17 cellular contexts compared by ENCODE assay signal in the genomic region with DNA sequence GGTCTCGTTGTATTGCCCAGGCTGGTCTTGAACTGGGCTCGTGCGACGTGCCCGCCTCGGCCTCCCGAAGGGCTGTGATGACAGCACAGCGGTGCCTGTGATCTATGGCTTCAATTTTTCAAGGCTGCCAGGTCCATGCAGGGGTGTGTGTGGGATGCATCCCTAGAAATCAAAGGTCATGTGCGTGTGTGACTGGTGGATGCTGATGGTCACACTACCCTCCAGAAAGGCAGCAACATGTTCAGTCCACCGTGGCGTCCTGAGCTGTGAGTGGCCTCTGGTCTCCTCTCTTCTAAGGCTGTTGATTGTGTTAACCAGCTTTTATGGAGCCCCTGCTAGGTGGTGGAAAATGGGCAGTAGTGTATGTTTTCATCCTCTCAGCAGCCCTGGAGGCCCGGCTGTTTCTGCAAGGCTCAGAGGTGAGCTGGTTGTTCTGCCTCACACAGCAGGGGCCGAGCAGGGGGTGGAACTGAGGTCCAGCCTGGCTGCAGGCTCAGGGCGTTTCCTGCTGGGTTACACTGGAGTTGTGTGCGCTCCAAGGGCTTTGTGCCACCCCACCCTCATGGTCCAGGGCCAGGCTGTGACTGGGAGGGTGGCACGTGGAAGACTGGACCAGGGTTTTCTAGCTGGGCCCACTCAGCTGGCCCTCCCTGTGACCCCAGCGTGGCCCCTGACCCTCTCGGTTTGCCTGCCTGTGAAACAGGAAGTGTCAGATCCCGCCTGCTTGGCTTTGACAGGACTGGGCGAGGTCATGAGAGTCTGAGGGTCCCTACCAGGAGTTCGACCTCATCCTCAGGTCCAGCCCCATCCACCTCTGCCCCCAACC. TPM values are rescaled to one million over a fixed set of nuclear protein-coding genes. Genes with fewer than 3 reads are reported as not detected.
DNase-seq lines count a peak whose midpoint lies in the region; ATAC-seq and TF ChIP-seq lines count a peak whose summit lies in the region.
"Had no signal": no experiment of that assay in that cellular context is flagged by ENCODE, and none has a peak within 500 bp of the region (broad histone marks: within the 10 kb centered on the region; RNA-seq: fewer than 3 reads in every experiment).

No MANE protein-coding gene starts in this region.

- no peaks in the 10 kb centered on the region for H3K27me3 Mint-ChIP-seq in stimulated activated naive CD8-positive, alpha-beta T cell treated with anti-CD3 and anti-CD28 coated beads, Interleukin-15, amount 100 ng/mL, for 72 hours
- H3K27me3 Mint-ChIP-seq in natural killer cell (ENCODE audit: low read depth in 2 of 2) = peaks cover 0 to 6% of the 10 kb centered on the region in 2 donors

- H4K20me1 ChIP-seq in OCI-LY1 (ENCODE audit: insufficient read depth, low read length) = no peaks in the 10 kb centered on the region

- H3K4me2 ChIP-seq in OCI-LY1 (ENCODE audit: low read length) = peak overlapping the region; percentile 59
- H3K4me2 ChIP-seq: smooth muscle cell had no signal

- peak; percentile 66 to 79 (median 78) for DNase-seq in mucosa of descending colon
- DNase-seq in stimulated activated naive CD8-positive, alpha-beta T cell treated with anti-CD3 and anti-CD28 coated beads, Interleukin-15, amount 100 ng/mL, for 72 hours = no peak
- DNase-seq in natural killer cell = no peak
- no peak for DNase-seq in middle frontal gyrus (ENCODE audit: extremely low spot score, low spot score)
- DNase-seq: activated naive CD8-positive, alpha-beta T cell treated with anti-CD3 and anti-CD28 coated beads, Interleukin-2, amount 50 U/mL, for 24 hours; caudate nucleus; DMS 273 treated with DMSO at 0.1 percent for 48 hours; gastrocnemius medialis; immature natural killer cell; mesendoderm; pancreas had no signal

- CTCF ChIA-PET in HEK293 (lab: Yijun Ruan, JAX) = interaction anchor here (0.6 kb wide), 3 partner anchors 8 to 1212 kb away, joined by 3 read pairs; no protein-coding TSS in a partner anchor

- H3K36me3 Mint-ChIP-seq in natural killer cell = no peaks in the 10 kb centered on the region
- H3K36me3 Mint-ChIP-seq: immature natural killer cell had no signal

- no peak for TF ChIP-seq CTCF in C4-2B (conservative IDR thresholded peaks at IDR 0.05)
- no peak for TF ChIP-seq CTCF in HEK293 (tag by site-specific recombination; IDR thresholded peaks at IDR 0.05)
- no peak for TF ChIP-seq CTCF in OCI-LY1 (IDR thresholded peaks at IDR 0.05; ENCODE audit: low read length)
- no peak for TF ChIP-seq CTCF in mucosa of descending colon (IDR thresholded peaks at IDR 0.05)
- TF ChIP-seq CTCF in natural killer cell (IDR thresholded peaks at IDR 0.05) = no peak

- no peak overlapping the region for H2AFZ ChIP-seq in OCI-LY1 (ENCODE audit: low read length)

- H3K9ac ChIP-seq in OCI-LY1 (ENCODE audit: low read length) = peak overlapping the region; percentile 54

- H3K9me3 Mint-ChIP-seq in stimulated activated naive CD8-positive, alpha-beta T cell treated with anti-CD3 and anti-CD28 coated beads, Interleukin-15, amount 100 ng/mL, for 72 hours = no peaks in the 10 kb centered on the region
- no peaks in the 10 kb centered on the region for H3K9me3 Mint-ChIP-seq in natural killer cell
- H3K9me3 Mint-ChIP-seq: activated naive CD8-positive, alpha-beta T cell treated with anti-CD3 and anti-CD28 coated beads, Interleukin-2, amount 50 U/mL, for 24 hours; immature natural killer cell; stimulated activated naive CD8-positive, alpha-beta T cell treated with anti-CD3 and anti-CD28 coated beads, Interleukin-15, Interleukin-2, amounts not matched to agents 100 ng/mL and 50 ng/mL, for 24 hours had no signal

- no peaks in the 10 kb centered on the region for H3K36me3 ChIP-seq in HEK293 (ENCODE audit: control insufficient read depth in 2 of 2, insufficient read depth in 1 of 2, low read length in 2 of 2)
- peaks cover 15% of the 10 kb centered on the region; the same call in 1 of the 2 replicates for H3K36me3 ChIP-seq in OCI-LY1 (ENCODE audit: insufficient read depth, low read length)
- no peaks in the 10 kb centered on the region for H3K36me3 ChIP-seq in mucosa of descending colon (ENCODE audit: low read depth)
- H3K36me3 ChIP-seq: gastrocnemius medialis, pancreas had no signal

- POLR2A ChIA-PET in HEK293 (lab: Yijun Ruan, JAX) = no interaction called here

- no peak overlapping the region for H3K27ac Mint-ChIP-seq in stimulated activated naive CD8-positive, alpha-beta T cell treated with anti-CD3 and anti-CD28 coated beads, Interleukin-15, amount 100 ng/mL, for 72 hours
- H3K27ac Mint-ChIP-seq in natural killer cell = no peak overlapping the region
- H3K27ac Mint-ChIP-seq: activated naive CD8-positive, alpha-beta T cell treated with anti-CD3 and anti-CD28 coated beads, Interleukin-2, amount 50 U/mL, for 24 hours; immature natural killer cell; stimulated activated naive CD8-positive, alpha-beta T cell treated with anti-CD3 and anti-CD28 coated beads, Interleukin-15, Interleukin-2, amounts not matched to agents 100 ng/mL and 50 ng/mL, for 24 hours had no signal

- intact Hi-C loops in mucosa of descending colon (cut with DNase I, micrococcal nuclease) = no loop called here
- intact Hi-C loops in natural killer cell (cut with micrococcal nuclease) = no loop called here

- no peak overlapping the region for H3K4me3 ChIP-seq in HEK293 (ENCODE audit: low read depth, low read length)
- peak overlapping the region; percentile 34 for H3K4me3 ChIP-seq in OCI-LY1 (ENCODE audit: low read depth, low read length, poor library complexity, severe bottlenecking)
- no peak overlapping the region for H3K4me3 ChIP-seq in mucosa of descending colon
- H3K4me3 ChIP-seq: gastrocnemius medialis, pancreas, smooth muscle cell had no signal

- no peaks in the 10 kb centered on the region for H3K27me3 ChIP-seq in OCI-LY1 (ENCODE audit: insufficient read depth, low read length)
- H3K27me3 ChIP-seq: pancreas had no signal

- H3K9me2 ChIP-seq in OCI-LY1 (ENCODE audit: low read depth, low read length) = no peaks in the 10 kb centered on the region

- H3K4me3 Mint-ChIP-seq in stimulated activated naive CD8-positive, alpha-beta T cell treated with anti-CD3 and anti-CD28 coated beads, Interleukin-15, amount 100 ng/mL, for 72 hours = no peak overlapping the region
- H3K4me3 Mint-ChIP-seq in natural killer cell = no peak overlapping the region
- H3K4me3 Mint-ChIP-seq: activated naive CD8-positive, alpha-beta T cell treated with anti-CD3 and anti-CD28 coated beads, Interleukin-2, amount 50 U/mL, for 24 hours; immature natural killer cell; stimulated activated naive CD8-positive, alpha-beta T cell treated with anti-CD3 and anti-CD28 coated beads, Interleukin-15, Interleukin-2, amounts not matched to agents 100 ng/mL and 50 ng/mL, for 24 hours had no signal

- H3K27ac ChIP-seq in C4-2B (peak overlapping the region; percentile 36), HEK293 (ENCODE audit: extremely low read depth, low read depth, low read length) (no peak overlapping the region), OCI-LY1 (ENCODE audit: low read depth, low read length, poor library complexity, severe bottlenecking) (peak overlapping the region; percentile 96)
- H3K27ac ChIP-seq: gastrocnemius medialis, pancreas had no signal

- peaks cover 11% of the 10 kb centered on the region for H3F3A ChIP-seq in OCI-LY1 (ENCODE audit: insufficient read depth, low read length)

- H3K4me1 ChIP-seq in HEK293 (ENCODE audit: control insufficient read depth, insufficient read depth, low read length) (0 out of 2 replicates have a peak, but pooled peaks cover 4% of the 10 kb centered on the region), OCI-LY1 (ENCODE audit: insufficient read depth, low read length, severe bottlenecking) (peaks cover 98% of the 10 kb centered on the region), mucosa of descending colon (ENCODE audit: low read depth) (peaks cover 47% of the 10 kb centered on the region)
- H3K4me1 ChIP-seq: gastrocnemius medialis had no signal

- H3K4me1 Mint-ChIP-seq in stimulated activated naive CD8-positive, alpha-beta T cell treated with anti-CD3 and anti-CD28 coated beads, Interleukin-15, amount 100 ng/mL, for 72 hours = peaks cover 11% of the 10 kb centered on the region
- no peaks in the 10 kb centered on the region for H3K4me1 Mint-ChIP-seq in natural killer cell
- H3K4me1 Mint-ChIP-seq: immature natural killer cell had no signal

- ATAC-seq in mucosa of descending colon (peak; percentile 63), natural killer cell (no peak)
- no peak for ATAC-seq in activated CD4-positive, CD25-positive, alpha-beta regulatory T cell treated with anti-CD3 and anti-CD28 coated beads, Interleukin-2, amount 50 U/mL, for 24 hours
- ATAC-seq in stimulated activated naive CD8-positive, alpha-beta T cell treated with anti-CD3 and anti-CD28 coated beads, Interleukin-15, amount 100 ng/mL, for 72 hours = no peak
- ATAC-seq: activated naive CD8-positive, alpha-beta T cell treated with anti-CD3 and anti-CD28 coated beads, Interleukin-2, amount 50 U/mL, for 24 hours; gastrocnemius medialis; pancreas had no signal

- no peaks in the 10 kb centered on the region for H3K9me3 ChIP-seq in HEK293 (ENCODE audit: control insufficient read depth, insufficient read depth, low read depth, low read length)
- no peaks in the 10 kb centered on the region for H3K9me3 ChIP-seq in OCI-LY1 (ENCODE audit: low read length)
- no peaks in the 10 kb centered on the region for H3K9me3 ChIP-seq in mucosa of descending colon
- H3K9me3 ChIP-seq: gastrocnemius medialis, pancreas had no signal

- peaks cover 32% of the 10 kb centered on the region for H3K79me2 ChIP-seq in OCI-LY1 (ENCODE audit: insufficient read depth, low read length)

TF ChIP-seq in HEK293, 187 proteins besides CTCF, POLR2A, EP300 and RAD21:
- TF ChIP-seq, protein P1, sequence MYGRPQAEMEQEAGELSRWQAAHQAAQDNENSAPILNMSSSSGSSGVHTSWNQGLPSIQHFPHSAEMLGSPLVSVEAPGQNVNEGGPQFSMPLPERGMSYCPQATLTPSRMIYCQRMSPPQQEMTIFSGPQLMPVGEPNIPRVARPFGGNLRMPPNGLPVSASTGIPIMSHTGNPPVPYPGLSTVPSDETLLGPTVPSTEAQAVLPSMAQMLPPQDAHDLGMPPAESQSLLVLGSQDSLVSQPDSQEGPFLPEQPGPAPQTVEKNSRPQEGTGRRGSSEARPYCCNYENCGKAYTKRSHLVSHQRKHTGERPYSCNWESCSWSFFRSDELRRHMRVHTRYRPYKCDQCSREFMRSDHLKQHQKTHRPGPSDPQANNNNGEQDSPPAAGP (tag by site-specific recombination; IDR thresholded peaks at IDR 0.05) = 0 out of 2 replicates have a peak, but pooled peaks have one; percentile 28
- TF ChIP-seq ZIC2 (tag by site-specific recombination; IDR thresholded peaks at IDR 0.05) (peak; percentile 97), ZNF510 (tag by site-specific recombination; IDR thresholded peaks at IDR 0.05; ENCODE audit: insufficient replicate concordance) (no peak)

RNA-seq across cellular contexts. Expression of a gene that starts 7.7 kb away (rescaled TPM):
- total RNA-seq in mucosa of descending colon (10 to 100 TPM in 2 of 3 donors, 1 to 10 TPM in 1; 8.4 to 28.3 (median 20.6) TPM), natural killer cell (1 to 10 TPM in 1 of 3 donors, under 1 TPM in 1, not detected in 1; 0.28 to 1.2 TPM)
- total RNA-seq: gastrocnemius medialis had no signal

RNA-seq across cellular contexts. Expression of a gene that starts 25.0 kb away (rescaled TPM):
- total RNA-seq in mucosa of descending colon (10 to 100 TPM; 16.1 to 18.8 (median 17.0) TPM), natural killer cell (10 to 100 TPM in 1 of 3 donors, 1 to 10 TPM in 2; 6.5 to 12.4 (median 9.3) TPM)

RNA-seq across cellular contexts. Expression of a gene that starts 29.0 kb away (rescaled TPM):
- total RNA-seq in mucosa of descending colon (1 to 10 TPM; 2.0 to 5.7 (median 3.4) TPM), natural killer cell (1 to 10 TPM; 4.4 to 6.5 (median 6.0) TPM)

RNA-seq across cellular contexts. Expression of a gene that starts 33.1 kb away (rescaled TPM):
- 100 to 1,000 TPM; 134 to 281 (median 236) TPM for total RNA-seq in mucosa of descending colon
- total RNA-seq in natural killer cell = 10 to 100 TPM; 52.1 to 81.7 (median 59.3) TPM

Comparison
In these comparisons a context has a peak if more than half of its experiments do, and no peak if none do; other contexts are left out.
1. DNase-seq: peak in mucosa of descending colon (3 of 3); none in stimulated activated naive CD8-positive, alpha-beta T cell treated with anti-CD3 and anti-CD28 coated beads, Interleukin-15, amount 100 ng/mL, for 72 hours (0 of 2), natural killer cell (single experiment) and middle frontal gyrus (single experiment).
2. RNA of a gene that starts 7.7 kb away (total RNA-seq): 8.4 to 28.3 TPM in mucosa of descending colon; 0.28 to 1.2 TPM in natural killer cell; every median in the first group is over 4 times any median in the second.